In the genomic region with DNA sequence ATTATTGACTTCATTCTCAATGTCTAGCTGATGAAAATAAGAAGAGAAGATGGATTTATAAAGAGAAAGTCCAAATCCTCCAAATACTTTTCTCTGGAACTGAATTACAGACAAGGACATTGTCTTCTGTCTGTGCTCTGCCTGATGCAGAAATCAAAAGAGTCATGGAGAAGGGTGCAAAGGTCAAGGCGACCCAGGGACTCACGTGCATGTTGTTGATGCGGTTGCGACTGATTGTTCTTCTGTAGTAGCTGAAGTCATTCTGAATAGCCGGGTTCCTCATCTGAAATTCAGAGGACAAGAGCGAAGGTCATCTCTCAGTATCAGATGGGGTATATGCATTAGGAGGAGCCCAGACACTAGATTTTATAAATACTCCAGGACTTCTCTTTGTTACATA, we compare ENCODE assay signal across 28 cellular contexts.
"Had no signal": no experiment of that assay in that cellular context is flagged by ENCODE, and none has a peak within 500 bp of the region (broad histone marks: within the 10 kb centered on the region; RNA-seq: fewer than 3 reads in every experiment).

No MANE protein-coding gene starts in this region.

- H3K4me1 ChIP-seq: stomach, suprapubic skin, testis, thyroid gland, tibial artery, tibial nerve, transverse colon, upper lobe of right lung, vagina had no signal

- ATAC-seq: stimulated activated effector memory CD8-positive, alpha-beta T cell treated with anti-CD3 and anti-CD28 coated beads, Interleukin-12 subunit alpha, Interleukin-12 subunit beta, amount 100 ng/mL, for 72 hours; stimulated activated naive CD8-positive, alpha-beta T cell treated with anti-CD3 and anti-CD28 coated beads, Interleukin-15, amount 100 ng/mL, for 72 hours; stimulated activated naive CD8-positive, alpha-beta T cell treated with anti-CD3 and anti-CD28 coated beads, Interleukin-15, Interleukin-2, amounts not matched to agents 100 U/mL and 50 U/mL, for 24 hours; upper lobe of right lung had no signal

- H3K4me3 Mint-ChIP-seq: stimulated activated effector memory CD8-positive, alpha-beta T cell treated with anti-CD3 and anti-CD28 coated beads, Interleukin-12 subunit alpha, Interleukin-12 subunit beta, amount 100 ng/mL, for 72 hours; stimulated activated naive B cell treated with anti-CD40 and anti-IgM and Interleukin-4, amounts not matched to agents 10 μg/mL and 1 μg/mL and 100 μg/mL, for 72 hours; stimulated activated naive CD8-positive, alpha-beta T cell treated with anti-CD3 and anti-CD28 coated beads, Interleukin-15, amount 100 ng/mL, for 72 hours; stimulated activated naive CD8-positive, alpha-beta T cell treated with anti-CD3 and anti-CD28 coated beads, Interleukin-15, Interleukin-2, amounts not matched to agents 100 ng/mL and 50 ng/mL, for 24 hours; type B pancreatic cell had no signal

- H3K27me3 Mint-ChIP-seq: stimulated activated naive B cell treated with anti-CD40 and anti-IgM and Interleukin-4, amounts not matched to agents 10 μg/mL and 1 μg/mL and 100 μg/mL, for 72 hours; stimulated activated naive CD8-positive, alpha-beta T cell treated with anti-CD3 and anti-CD28 coated beads, Interleukin-15, Interleukin-2, amounts not matched to agents 100 ng/mL and 50 ng/mL, for 24 hours; type B pancreatic cell had no signal

- FAIRE-seq: urothelium cell line had no signal

- H3K9me3 ChIP-seq: stomach, suprapubic skin, testis, thoracic aorta, thyroid gland, tibial artery, tibial nerve, transverse colon, upper lobe of right lung, uterus, vagina had no signal

- H3K27ac ChIP-seq: stomach, suprapubic skin, testis, thoracic aorta, thyroid gland, tibial artery, tibial nerve, transverse colon, upper lobe of right lung had no signal

- DNase-seq: stimulated activated CD4-positive, alpha-beta T cell treated with anti-CD3 and anti-CD28 coated beads, Interleukin-2, amount 100 ng/mL, for 24 hours; stimulated activated CD4-positive, alpha-beta T cell treated with anti-CD3 and anti-CD28 coated beads, Interleukin-2, amount 100 ng/mL, for 48 hours; stimulated activated CD4-positive, alpha-beta T cell treated with anti-CD3 and anti-CD28 coated beads, Interleukin-4, amount 100 ng/mL, for 1 hour; stimulated activated CD4-positive, alpha-beta T cell treated with anti-CD3 and anti-CD28 coated beads, Interleukin-4, amount 100 ng/mL, for 24 hours; stimulated activated CD4-positive, alpha-beta T cell treated with anti-CD3 and anti-CD28 coated beads, Interleukin-4, amount 100 ng/mL, for 4 hours; stimulated activated CD8-positive, alpha-beta memory T cell treated with anti-CD3 and anti-CD28 coated beads, Interleukin-4, amount 100 ng/mL, for 48 hours; stimulated activated naive B cell treated with anti-CD40 and anti-IgM and Interleukin-4, amounts not matched to agents 10 μg/mL and 1 μg/mL and 100 μg/mL, for 72 hours; stimulated activated naive CD4-positive, alpha-beta T cell; stimulated activated naive CD4-positive, alpha-beta T cell treated with Interleukin-2 at 50 U/mL for 16 hours; stimulated activated naive CD8-positive, alpha-beta T cell treated with anti-CD3 and anti-CD28 coated beads, Interleukin-15, amount 100 ng/mL, for 72 hours; stimulated activated naive CD8-positive, alpha-beta T cell treated with anti-CD3 and anti-CD28 coated beads, Interleukin-15, Interleukin-2, amounts not matched to agents 100 U/mL and 50 U/mL, for 24 hours; stomach; substantia nigra; testis; thyroid gland; tibial artery; transverse colon; trophoblast cell; upper lobe of right lung; uterus had no signal

- H3K4me1 Mint-ChIP-seq: stimulated activated effector memory CD8-positive, alpha-beta T cell treated with anti-CD3 and anti-CD28 coated beads, Interleukin-12 subunit alpha, Interleukin-12 subunit beta, amount 100 ng/mL, for 72 hours; stimulated activated naive CD8-positive, alpha-beta T cell treated with anti-CD3 and anti-CD28 coated beads, Interleukin-15, amount 100 ng/mL, for 72 hours had no signal

- H3K4me3 ChIP-seq: stomach, suprapubic skin, testis, thoracic aorta, thyroid gland, tibial artery, tibial nerve, transverse colon, upper lobe of right lung, uterus, vagina had no signal

- H3K27ac Mint-ChIP-seq: stimulated activated effector memory CD8-positive, alpha-beta T cell treated with anti-CD3 and anti-CD28 coated beads, Interleukin-12 subunit alpha, Interleukin-12 subunit beta, amount 100 ng/mL, for 72 hours; stimulated activated naive B cell treated with anti-CD40 and anti-IgM and Interleukin-4, amounts not matched to agents 10 μg/mL and 1 μg/mL and 100 μg/mL, for 72 hours; stimulated activated naive CD8-positive, alpha-beta T cell treated with anti-CD3 and anti-CD28 coated beads, Interleukin-15, amount 100 ng/mL, for 72 hours; stimulated activated naive CD8-positive, alpha-beta T cell treated with anti-CD3 and anti-CD28 coated beads, Interleukin-15, Interleukin-2, amounts not matched to agents 100 ng/mL and 50 ng/mL, for 24 hours; type B pancreatic cell had no signal

- H3K9me3 Mint-ChIP-seq: stimulated activated effector memory CD8-positive, alpha-beta T cell treated with anti-CD3 and anti-CD28 coated beads, Interleukin-12 subunit alpha, Interleukin-12 subunit beta, amount 100 ng/mL, for 72 hours; stimulated activated naive B cell treated with anti-CD40 and anti-IgM and Interleukin-4, amounts not matched to agents 10 μg/mL and 1 μg/mL and 100 μg/mL, for 72 hours; stimulated activated naive CD8-positive, alpha-beta T cell treated with anti-CD3 and anti-CD28 coated beads, Interleukin-15, amount 100 ng/mL, for 72 hours; stimulated activated naive CD8-positive, alpha-beta T cell treated with anti-CD3 and anti-CD28 coated beads, Interleukin-15, Interleukin-2, amounts not matched to agents 100 ng/mL and 50 ng/mL, for 24 hours; type B pancreatic cell had no signal

- H3K36me3 ChIP-seq: uterus had no signal

- H3K27me3 ChIP-seq: stomach, suprapubic skin, testis, thyroid gland, tibial artery, tibial nerve, transverse colon, upper lobe of right lung, uterus, vagina had no signal
